Comparison of ENCODE assay signal across 1 cellular context in the genomic region with DNA sequence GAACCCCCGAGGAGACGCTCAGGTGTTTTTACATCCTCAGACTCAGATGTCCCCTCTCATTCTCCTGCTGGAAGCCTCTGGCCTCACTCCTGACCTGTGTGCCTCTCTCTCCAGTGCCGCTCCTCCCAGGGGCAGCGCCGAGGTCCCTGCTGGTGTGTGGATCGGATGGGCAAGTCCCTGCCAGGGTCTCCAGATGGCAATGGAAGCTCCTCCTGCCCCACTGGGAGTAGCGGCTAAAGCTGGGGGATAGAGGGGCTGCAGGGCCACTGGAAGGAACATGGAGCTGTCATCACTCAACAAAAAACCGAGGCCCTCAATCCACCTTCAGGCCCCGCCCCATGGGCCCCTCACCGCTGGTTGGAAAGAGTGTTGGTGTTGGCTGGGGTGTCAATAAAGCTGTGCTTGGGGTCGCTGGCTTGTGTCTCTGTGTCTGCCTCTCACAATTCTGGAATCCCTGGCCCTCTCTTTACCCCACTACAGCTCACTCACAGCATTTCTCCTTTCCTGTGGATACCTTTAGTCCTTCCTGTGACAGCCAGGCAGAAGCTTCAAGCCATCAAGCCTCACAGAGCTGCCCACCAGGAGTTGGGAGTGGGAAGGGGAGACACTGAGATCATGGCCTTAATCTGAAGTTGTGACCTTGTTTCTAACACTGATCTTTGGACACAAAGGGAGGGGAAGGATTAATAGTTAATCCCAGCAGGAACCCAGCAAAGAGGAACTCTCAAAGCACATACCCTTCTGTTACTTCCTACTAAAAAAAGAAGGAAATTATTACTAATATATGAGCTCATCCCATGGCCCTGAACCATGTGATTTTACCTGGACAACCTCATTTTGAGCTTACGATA.
TF ChIP-seq lines count a peak whose summit lies in the region.

No MANE protein-coding gene starts in this region.

TF ChIP-seq in H1, 55 proteins besides CTCF, POLR2A, EP300 and RAD21:
- no peak for TF ChIP-seq SIX5 (IDR thresholded peaks at IDR 0.05; ENCODE audit: low read depth, low read length)
- TF ChIP-seq SP2 (IDR thresholded peaks at IDR 0.05; ENCODE audit: low read length), result no peak
- TF ChIP-seq SAP30 (IDR thresholded peaks at IDR 0.05; ENCODE audit: insufficient read depth, insufficient replicate concordance, low read length), result no peak
- no peak for TF ChIP-seq RNF2 (IDR thresholded peaks at IDR 0.05; ENCODE audit: borderline replicate concordance, low read depth, low read length, missing control alignments, poor library complexity, severe bottlenecking)
- no peak for TF ChIP-seq CEBPB (IDR thresholded peaks at IDR 0.05; ENCODE audit: low read depth, low read length)
- TF ChIP-seq SP4 (IDR thresholded peaks at IDR 0.05; ENCODE audit: low read length), result no peak
- no peak for TF ChIP-seq EZH2 (IDR thresholded peaks at IDR 0.05; ENCODE audit: low read depth, low read length, severe bottlenecking)
- TF ChIP-seq FOSL1 (IDR thresholded peaks at IDR 0.05; ENCODE audit: insufficient read depth, low read depth, low read length), result no peak
- TF ChIP-seq BRCA1 (IDR thresholded peaks at IDR 0.05; ENCODE audit: low read depth, low read length), result no peak
- no peak for TF ChIP-seq BCL11A (IDR thresholded peaks at IDR 0.05; ENCODE audit: low read depth in 2 of 2, low read length in 2 of 2)
- no peak for TF ChIP-seq RBBP5 (IDR thresholded peaks at IDR 0.05; ENCODE audit: borderline replicate concordance, low read depth, low read length)
- TF ChIP-seq POU5F1 (IDR thresholded peaks at IDR 0.05; ENCODE audit: low read depth, low read length), result no peak
- TF ChIP-seq, protein P1, sequence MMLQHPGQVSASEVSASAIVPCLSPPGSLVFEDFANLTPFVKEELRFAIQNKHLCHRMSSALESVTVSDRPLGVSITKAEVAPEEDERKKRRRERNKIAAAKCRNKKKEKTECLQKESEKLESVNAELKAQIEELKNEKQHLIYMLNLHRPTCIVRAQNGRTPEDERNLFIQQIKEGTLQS (IDR thresholded peaks at IDR 0.05; ENCODE audit: insufficient read depth, low read depth, low read length), result no peak
- TF ChIP-seq SIN3A (conservative IDR thresholded peaks at IDR 0.05 in 1 of 2, IDR thresholded peaks at IDR 0.05 in 1 of 2; ENCODE audit: low read depth in 1 of 2, low read length in 2 of 2), result no peak
- no peak for TF ChIP-seq CTBP2 (IDR thresholded peaks at IDR 0.05; ENCODE audit: borderline replicate concordance, insufficient read depth, insufficient read length, low read length)
- no peak for TF ChIP-seq GTF2F1 (IDR thresholded peaks at IDR 0.05; ENCODE audit: borderline replicate concordance, low read depth, low read length)
